ENCODE assay signal across 1 cellular context in genomic region chr2:26764078-26764887, GRCh38.
TF ChIP-seq lines count a peak whose summit lies in the region.

TSS of gene SLC35F6 (plus strand) at chr2:26764284. CDS start at chr2:26764350, 66 bp downstream.

TF ChIP-seq in HepG2, 621 proteins besides CTCF, POLR2A, EP300 and RAD21 (continued from another document and continues in another):
- TF ChIP-seq ZNF362 (CRISPR knock-in tag; IDR thresholded peaks at IDR 0.05; ENCODE audit: borderline replicate concordance) (no peak), LCORL (IDR thresholded peaks at IDR 0.05) (0 out of 2 replicates have a peak, but pooled peaks have one; percentile 13), LCORL (CRISPR knock-in tag; IDR thresholded peaks at IDR 0.05) (peak; percentile 91), POGZ (CRISPR knock-in tag; IDR thresholded peaks at IDR 0.05) (peak; percentile 46; the same call in 1 of the 2 replicates), ASH2L (IDR thresholded peaks at IDR 0.05; ENCODE audit: insufficient read length, low read depth, low read length) (peak; percentile 84), ZNF143 (CRISPR knock-in tag; IDR thresholded peaks at IDR 0.05) (peak; percentile 45; the same call in 1 of the 2 replicates), THAP9 (CRISPR knock-in tag; IDR thresholded peaks at IDR 0.05; ENCODE audit: borderline replicate concordance) (peak; percentile 81), BRCA1 (CRISPR knock-in tag; IDR thresholded peaks at IDR 0.05) (no peak), IRF9 (CRISPR knock-in tag; IDR thresholded peaks at IDR 0.05; ENCODE audit: borderline replicate concordance) (peak; percentile 81; the same call in 1 of the 2 replicates), CEBPG (CRISPR knock-in tag; IDR thresholded peaks at IDR 0.05) (no peak), ZNF18 (CRISPR knock-in tag; IDR thresholded peaks at IDR 0.05; ENCODE audit: insufficient replicate concordance) (peak; percentile 41), THAP7 (CRISPR knock-in tag; IDR thresholded peaks at IDR 0.05) (peak; percentile 52; the same call in 1 of the 2 replicates), PREB (CRISPR knock-in tag; IDR thresholded peaks at IDR 0.05) (0 out of 2 replicates have a peak, but pooled peaks have one; percentile 43), ZNF556 (CRISPR knock-in tag; IDR thresholded peaks at IDR 0.05; ENCODE audit: borderline replicate concordance) (no peak; the same call in 1 of the 2 replicates), NR2C2 (CRISPR knock-in tag; IDR thresholded peaks at IDR 0.05; ENCODE audit: borderline replicate concordance) (peak; percentile 95), ARID4A (CRISPR knock-in tag; IDR thresholded peaks at IDR 0.05; ENCODE audit: borderline replicate concordance) (peak; percentile 99), ZSCAN30 (CRISPR knock-in tag; IDR thresholded peaks at IDR 0.05) (0 out of 2 replicates have a peak, but pooled peaks have one; percentile 74), ZNF724P (CRISPR knock-in tag; IDR thresholded peaks at IDR 0.05; ENCODE audit: borderline replicate concordance) (peak; percentile 82; the same call in 1 of the 2 replicates), SALL1 (CRISPR knock-in tag; IDR thresholded peaks at IDR 0.05) (peak; percentile 77; the same call in 1 of the 2 replicates), ARNT2 (CRISPR knock-in tag; IDR thresholded peaks at IDR 0.05; ENCODE audit: low read depth) (no peak; the same call in 1 of the 2 replicates), FUBP1 (CRISPR knock-in tag; IDR thresholded peaks at IDR 0.05; ENCODE audit: borderline replicate concordance) (0 out of 2 replicates have a peak, but pooled peaks have one; percentile 90), ZNF574 (CRISPR knock-in tag; IDR thresholded peaks at IDR 0.05) (peak; percentile 77), NFIB (CRISPR knock-in tag; IDR thresholded peaks at IDR 0.05; ENCODE audit: borderline replicate concordance) (no peak), HMG20A (CRISPR knock-in tag; IDR thresholded peaks at IDR 0.05; ENCODE audit: borderline replicate concordance) (no peak), TOPORS (CRISPR knock-in tag; IDR thresholded peaks at IDR 0.05) (0 out of 2 replicates have a peak, but pooled peaks have one; percentile 25), ARNTL (CRISPR knock-in tag; IDR thresholded peaks at IDR 0.05) (peak; percentile 61; the same call in 1 of the 2 replicates), ARHGAP35 (CRISPR knock-in tag; IDR thresholded peaks at IDR 0.05; ENCODE audit: borderline replicate concordance) (peak; percentile 73; the same call in 1 of the 2 replicates), SP1 (IDR thresholded peaks at IDR 0.05) (no peak), SP1 (CRISPR knock-in tag; IDR thresholded peaks at IDR 0.05) (peak; percentile 81), HDAC1 (CRISPR knock-in tag; IDR thresholded peaks at IDR 0.05) (peak; percentile 78; the same call in 1 of the 2 replicates), ATF1 (CRISPR knock-in tag; IDR thresholded peaks at IDR 0.05) (no peak), HOXD1 (CRISPR knock-in tag; IDR thresholded peaks at IDR 0.05) (peak; percentile 71; the same call in 1 of the 2 replicates), ZNF20 (CRISPR knock-in tag; IDR thresholded peaks at IDR 0.05) (no peak; the same call in 1 of the 2 replicates), SKI (IDR thresholded peaks at IDR 0.05; ENCODE audit: partially characterized antibody) (no peak), PHF21A (CRISPR knock-in tag; IDR thresholded peaks at IDR 0.05) (0 out of 2 replicates have a peak, but pooled peaks have one; percentile 32), ZGPAT (CRISPR knock-in tag; IDR thresholded peaks at IDR 0.05) (peak; percentile 94), ZNF337 (CRISPR knock-in tag; IDR thresholded peaks at IDR 0.05; ENCODE audit: borderline replicate concordance, low read depth) (0 out of 2 replicates have a peak, but pooled peaks have one; percentile 19)
